4 cellular contexts compared by ENCODE assay signal in genomic region chr1:202744770-202745169, GRCh38. TPM values are rescaled to one million over a fixed set of nuclear protein-coding genes. Genes with fewer than 3 reads are reported as not detected.
"Had no signal": no experiment of that assay in that cellular context is flagged by ENCODE, and none has a peak within 500 bp of the region (broad histone marks: within the 10 kb centered on the region; RNA-seq: fewer than 3 reads in every experiment).

No MANE protein-coding gene starts in this region.

RNA-seq across cellular contexts. Expression of gene SYT2, which starts 34.5 kb away (rescaled TPM):
- total RNA-seq: LHCN-M2, M059J, MCF 10A, NCI-H460 had no signal
